9 cellular contexts compared by ENCODE assay signal in the genomic region with DNA sequence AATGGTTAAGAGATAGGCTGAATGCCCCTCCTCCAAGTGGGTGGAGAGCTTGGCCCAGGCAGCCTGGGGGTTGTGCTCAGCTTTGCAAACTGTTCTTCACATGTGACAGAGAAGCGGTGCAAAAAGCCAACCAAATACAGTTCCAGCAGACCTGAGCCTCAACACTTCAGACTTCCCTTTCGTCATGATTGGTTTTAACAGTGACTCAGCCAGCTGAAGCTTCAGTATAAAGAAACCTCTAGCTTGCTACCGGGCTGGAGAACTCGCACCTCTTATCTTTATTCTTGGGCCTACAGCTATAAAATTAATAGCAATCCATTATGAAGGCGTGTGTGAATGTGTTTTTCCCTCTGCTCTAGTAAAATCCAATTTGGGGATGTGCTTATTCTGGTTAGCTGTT. TPM values are rescaled to one million over a fixed set of nuclear protein-coding genes. Genes with fewer than 3 reads are reported as not detected.
DNase-seq lines count a peak whose midpoint lies in the region; ATAC-seq and TF ChIP-seq lines count a peak whose summit lies in the region.
"Had no signal": no experiment of that assay in that cellular context is flagged by ENCODE, and none has a peak within 500 bp of the region (broad histone marks: within the 10 kb centered on the region; RNA-seq: fewer than 3 reads in every experiment).

No MANE protein-coding gene starts in this region.

- peaks cover 19% of the 10 kb centered on the region for H3K4me1 ChIP-seq in OCI-LY3 (ENCODE audit: low read length)
- peaks cover 75 to 76% of the 10 kb centered on the region in 2 donors for H3K4me1 ChIP-seq in gastrocnemius medialis

- H3K36me3 Mint-ChIP-seq in type B pancreatic cell = peaks cover 34% of the 10 kb centered on the region

- H3K9me3 ChIP-seq in OCI-LY3 (ENCODE audit: insufficient read depth, low read length) (no peaks in the 10 kb centered on the region), gastrocnemius medialis (no peaks in the 10 kb centered on the region)

- peak overlapping the region; percentile 10 for H3K4me2 ChIP-seq in OCI-LY3 (ENCODE audit: low read length)

- no peak for DNase-seq in Right ventricle myocardium superior
- DNase-seq in gastrocnemius medialis = peak; percentile 40 to 56
- no peak for DNase-seq in activated gamma-delta T cell treated with Interleukin-2 at 50 U/mL for 16 hours
- no peak for DNase-seq in type B pancreatic cell (ENCODE audit: extremely low spot score, unreplicated experiment)
- no peak for DNase-seq in activated naive CD4-positive, alpha-beta T cell (lab: John Stamatoyannopoulos, UW)
- DNase-seq: stimulated activated CD4-positive, alpha-beta T cell treated with anti-CD3 and anti-CD28 coated beads, Interleukin-4, amount 100 ng/mL, for 4 hours had no signal

- H3K4me3 Mint-ChIP-seq in type B pancreatic cell = no peak overlapping the region

- H3K36me3 ChIP-seq in OCI-LY3 (replicated peaks; ENCODE audit: low read depth, low read length) (peaks cover 25% of the 10 kb centered on the region), gastrocnemius medialis (no peaks in the 10 kb centered on the region)

- H3K27me3 ChIP-seq in OCI-LY3 (ENCODE audit: low read depth, low read length) = no peaks in the 10 kb centered on the region
- H3K27me3 ChIP-seq in gastrocnemius medialis = no peaks in the 10 kb centered on the region

- ATAC-seq in GM19395 (IDR thresholded peaks at IDR 0.05; ENCODE audit: unreplicated experiment) (peak; percentile 79), Right ventricle myocardium superior (ENCODE audit: poor library complexity) (peak; percentile 58), gastrocnemius medialis (peak; percentile 64), GM19463 (IDR thresholded peaks at IDR 0.05; ENCODE audit: unreplicated experiment) (no peak)

- H3K27me3 Mint-ChIP-seq in type B pancreatic cell = no peaks in the 10 kb centered on the region

- no peak overlapping the region for H3K9ac ChIP-seq in OCI-LY3 (ENCODE audit: low read length)

- H3K4me1 Mint-ChIP-seq in type B pancreatic cell (ENCODE audit: unreplicated experiment) = peaks cover 39% of the 10 kb centered on the region

- intact Hi-C loops in Right ventricle myocardium superior (cut with DNase I) = no loop called here
- intact Hi-C loops in gastrocnemius medialis (cut with DNase I; ENCODE audit: low total_unique reads) = no loop called here

- no peak overlapping the region for H3K27ac Mint-ChIP-seq in type B pancreatic cell

- peaks cover 19% of the 10 kb centered on the region for H3K79me2 ChIP-seq in OCI-LY3 (ENCODE audit: low read length)

- TF ChIP-seq POLR2A in gastrocnemius medialis (IDR thresholded peaks at IDR 0.05) = no peak

- in situ Hi-C loops in gastrocnemius medialis (cut with MboI; ENCODE audit: low sequenced_read_pairs in 4 of 4) = no loop called here

- H3K4me3 ChIP-seq in OCI-LY3 (ENCODE audit: low read length) (no peak overlapping the region), gastrocnemius medialis (no peak overlapping the region)

- no peaks in the 10 kb centered on the region for H4K20me1 ChIP-seq in OCI-LY3 (ENCODE audit: insufficient read depth, low read length)

- TF ChIP-seq CTCF in OCI-LY3 (IDR thresholded peaks at IDR 0.05; ENCODE audit: low read depth, low read length) = no peak
- TF ChIP-seq CTCF in gastrocnemius medialis (IDR thresholded peaks at IDR 0.05 in 4 of 5, conservative IDR thresholded peaks at IDR 0.05 in 1 of 5) = no peak
- TF ChIP-seq CTCF in type B pancreatic cell (conservative IDR thresholded peaks at IDR 0.05) = no peak

- H3K9me3 Mint-ChIP-seq in type B pancreatic cell = peaks cover 4% of the 10 kb centered on the region

- H3K27ac ChIP-seq in OCI-LY3 (ENCODE audit: low read length) = no peak overlapping the region
- peak overlapping the region; percentile 63 to 80 (median 72) for H3K27ac ChIP-seq in gastrocnemius medialis

- no peak overlapping the region for H2AFZ ChIP-seq in OCI-LY3 (ENCODE audit: low read depth, low read length)

RNA-seq across cellular contexts. Expression of a gene that starts 20.0 kb away (rescaled TPM):
- total RNA-seq in Right ventricle myocardium superior = 6.3 TPM
- 10 to 100 TPM in 3 of 4 donors, 1 to 10 TPM in 1; 9.2 to 20.0 (median 15.3) TPM for total RNA-seq in gastrocnemius medialis
- total RNA-seq in type B pancreatic cell (ENCODE audit: low replicate concordance) = 17.3 and 62.7 TPM in 2 replicates

Comparison
In these comparisons a context has a peak if more than half of its experiments do, and no peak if none do; other contexts are left out.
1. DNase-seq: peak in gastrocnemius medialis (2 of 2); none in Right ventricle myocardium superior (single experiment), activated gamma-delta T cell treated with Interleukin-2 at 50 U/mL for 16 hours (single experiment), type B pancreatic cell (single experiment) and activated naive CD4-positive, alpha-beta T cell (0 of 4).